In genomic region chr4:118033148-118034060, GRCh38 we compare ENCODE assay signal across 8 cellular contexts. TPM values are rescaled to one million over a fixed set of nuclear protein-coding genes. Genes with fewer than 3 reads are reported as not detected.
DNase-seq lines count a peak whose midpoint lies in the region; ATAC-seq and TF ChIP-seq lines count a peak whose summit lies in the region.

No MANE protein-coding gene starts in this region.

- H3K36me3 Mint-ChIP-seq in activated naive CD8-positive, alpha-beta T cell treated with anti-CD3 and anti-CD28 coated beads, Interleukin-2, amount 10 ng/mL, durations not matched to agents 7 days and 5 days: no peaks in the 10 kb centered on the region
- H3K36me3 Mint-ChIP-seq in progenitor cell of endocrine pancreas (ENCODE audit: insufficient read depth): no peaks in the 10 kb centered on the region

- peaks cover 83% of the 10 kb centered on the region for H3K27me3 ChIP-seq in left ventricle myocardium inferior (ENCODE audit: low read depth)

- peaks cover 7% of the 10 kb centered on the region for H3K4me1 Mint-ChIP-seq in activated naive CD8-positive, alpha-beta T cell treated with anti-CD3 and anti-CD28 coated beads, Interleukin-2, amount 10 ng/mL, durations not matched to agents 7 days and 5 days
- peaks cover 1% of the 10 kb centered on the region for H3K4me1 Mint-ChIP-seq in progenitor cell of endocrine pancreas (ENCODE audit: low read depth)

- H3K9me3 ChIP-seq in left ventricle myocardium inferior (replicated peaks): no peaks in the 10 kb centered on the region

- TF ChIP-seq CTCF in left ventricle myocardium inferior (IDR thresholded peaks at IDR 0.05; ENCODE audit: borderline replicate concordance) (no peak), progenitor cell of endocrine pancreas (IDR thresholded peaks at IDR 0.05; ENCODE audit: unreplicated experiment) (no peak)

- H3K27me3 Mint-ChIP-seq in activated naive CD8-positive, alpha-beta T cell treated with anti-CD3 and anti-CD28 coated beads, Interleukin-2, amount 10 ng/mL, durations not matched to agents 7 days and 5 days: peaks cover 50% of the 10 kb centered on the region
- H3K27me3 Mint-ChIP-seq in progenitor cell of endocrine pancreas: peaks cover 27% of the 10 kb centered on the region

- H3K27ac Mint-ChIP-seq in activated naive CD8-positive, alpha-beta T cell treated with anti-CD3 and anti-CD28 coated beads, Interleukin-2, amount 10 ng/mL, durations not matched to agents 7 days and 5 days: no peak overlapping the region
- H3K27ac Mint-ChIP-seq in progenitor cell of endocrine pancreas: no peak overlapping the region

- no peaks in the 10 kb centered on the region for H3K36me3 ChIP-seq in left ventricle myocardium inferior

- H3K9me3 Mint-ChIP-seq in activated naive CD8-positive, alpha-beta T cell treated with anti-CD3 and anti-CD28 coated beads, Interleukin-2, amount 10 ng/mL, durations not matched to agents 7 days and 5 days: no peaks in the 10 kb centered on the region
- no peaks in the 10 kb centered on the region for H3K9me3 Mint-ChIP-seq in progenitor cell of endocrine pancreas (ENCODE audit: low read depth)

- intact Hi-C loops in left ventricle myocardium inferior (cut with micrococcal nuclease): no loop called here

- H3K4me3 ChIP-seq in left ventricle myocardium inferior: peak overlapping the region; percentile 59

- POLR2A ChIA-PET in activated naive CD8-positive, alpha-beta T cell treated with anti-CD3 and anti-CD28 coated beads, Interleukin-2, amount 10 ng/mL, durations not matched to agents 7 days and 5 days (lab: Charles Lee): no interaction called here

- peak overlapping the region; percentile 67 for H3K4me3 Mint-ChIP-seq in activated naive CD8-positive, alpha-beta T cell treated with anti-CD3 and anti-CD28 coated beads, Interleukin-2, amount 10 ng/mL, durations not matched to agents 7 days and 5 days
- H3K4me3 Mint-ChIP-seq in progenitor cell of endocrine pancreas (ENCODE audit: low read depth): peak overlapping the region; percentile 71

- no peak overlapping the region for H3K27ac ChIP-seq in left ventricle myocardium inferior (replicated peaks)

- peaks cover 13% of the 10 kb centered on the region for H3K4me1 ChIP-seq in left ventricle myocardium inferior

- peak; percentile 57 for DNase-seq in NCI-H82 (lab: John Stamatoyannopoulos, UW)
- no peak for DNase-seq in NCI-H82 treated with DMSO at 0.1 percent for 48 hours (lab: John Stamatoyannopoulos, UW; ENCODE audit: unreplicated experiment)
- peak; percentile 4 for DNase-seq in NCI-H1092 (lab: John Stamatoyannopoulos, UW)
- peak; percentile 30 for DNase-seq in activated naive CD8-positive, alpha-beta T cell treated with anti-CD3 and anti-CD28 coated beads, Interleukin-2, amount 10 ng/mL, durations not matched to agents 7 days and 5 days
- DNase-seq in left ventricle myocardium inferior: no peak
- peak; percentile 40 for DNase-seq in progenitor cell of endocrine pancreas (ENCODE audit: low spot score, unreplicated experiment)

- peak; percentile 52 for ATAC-seq in activated naive CD8-positive, alpha-beta T cell treated with anti-CD3 and anti-CD28 coated beads, Interleukin-2, amount 10 ng/mL, durations not matched to agents 7 days and 5 days (ENCODE audit: low read depth)
- ATAC-seq in GM21390 (IDR thresholded peaks at IDR 0.05; ENCODE audit: unreplicated experiment) (no peak), HG03175 (IDR thresholded peaks at IDR 0.05; ENCODE audit: unreplicated experiment) (no peak)

RNA-seq across cellular contexts. Expression of gene NDST3, which starts 0.9 kb away (rescaled TPM):
- total RNA-seq in activated naive CD8-positive, alpha-beta T cell treated with anti-CD3 and anti-CD28 coated beads, Interleukin-2, amount 10 ng/mL, durations not matched to agents 7 days and 5 days: not detected
- total RNA-seq in left ventricle myocardium inferior: not detected
- 1.8 and 2.0 TPM in 2 replicates for total RNA-seq in progenitor cell of endocrine pancreas

Comparison
In these comparisons a context has a peak if more than half of its experiments do, and no peak if none do; other contexts are left out.
1. DNase-seq: peak in NCI-H82 (single experiment), NCI-H1092 (single experiment), activated naive CD8-positive, alpha-beta T cell treated with anti-CD3 and anti-CD28 coated beads, Interleukin-2, amount 10 ng/mL, durations not matched to agents 7 days and 5 days (single experiment) and progenitor cell of endocrine pancreas (single experiment); none in NCI-H82 treated with DMSO at 0.1 percent for 48 hours (single experiment) and left ventricle myocardium inferior (single experiment).